ENCODE assay signal across 16 cellular contexts in genomic region chr19:16208847-16209246, GRCh38. TPM values are rescaled to one million over a fixed set of nuclear protein-coding genes. Genes with fewer than 3 reads are reported as not detected.
DNase-seq lines count a peak whose midpoint lies in the region; ATAC-seq and TF ChIP-seq lines count a peak whose summit lies in the region.
"Had no signal": no experiment of that assay in that cellular context is flagged by ENCODE, and none has a peak within 500 bp of the region (broad histone marks: within the 10 kb centered on the region; RNA-seq: fewer than 3 reads in every experiment).

No MANE protein-coding gene starts in this region.

- H3K9me3 ChIP-seq in body of pancreas = no peaks in the 10 kb centered on the region

- WGBS in body of pancreas, 2 donors = 91 to 96% methylated on average over 14 to 16 of the region's 16 CpGs

- H3K27ac ChIP-seq in body of pancreas = no peak overlapping the region

- CTCF ChIA-PET in activated naive CD4-positive, alpha-beta T cell treated with anti-CD3 and anti-CD28 coated beads, Interleukin-2, amount 10 ng/mL, durations not matched to agents 7 days and 5 days (lab: Charles Lee) = no interaction called here

- H3K27ac Mint-ChIP-seq in activated naive CD4-positive, alpha-beta T cell treated with anti-CD3 and anti-CD28 coated beads, Interleukin-2, amount 50 U/mL, for 72 hours = peak overlapping the region; percentile 33 to 78
- no peak overlapping the region for H3K27ac Mint-ChIP-seq in activated naive CD4-positive, alpha-beta T cell treated with anti-CD3 and anti-CD28 coated beads, Interleukin-2, amount 10 ng/mL, durations not matched to agents 7 days and 5 days
- H3K27ac Mint-ChIP-seq in activated naive CD8-positive, alpha-beta T cell treated with anti-CD3 and anti-CD28 coated beads for 36 hours = peak overlapping the region; percentile 70
- peak overlapping the region; percentile 82 to 98 (median 94) for H3K27ac Mint-ChIP-seq in naive thymus-derived CD8-positive, alpha-beta T cell

- H3K4me1 ChIP-seq in body of pancreas = no peaks in the 10 kb centered on the region

- ATAC-seq in activated naive CD4-positive, alpha-beta T cell treated with anti-CD3 and anti-CD28 coated beads, Interleukin-2, amount 50 U/mL, for 72 hours = no peak
- ATAC-seq in naive thymus-derived CD8-positive, alpha-beta T cell = no peak
- no peak for ATAC-seq in body of pancreas
- ATAC-seq: Panc1 had no signal

- peaks cover 32 to 73% of the 10 kb centered on the region in 2 donors for H3K36me3 Mint-ChIP-seq in activated naive CD4-positive, alpha-beta T cell treated with anti-CD3 and anti-CD28 coated beads, Interleukin-2, amount 50 U/mL, for 72 hours
- H3K36me3 Mint-ChIP-seq in activated naive CD4-positive, alpha-beta T cell treated with anti-CD3 and anti-CD28 coated beads, Interleukin-2, amount 10 ng/mL, durations not matched to agents 7 days and 5 days = peaks cover 75% of the 10 kb centered on the region
- H3K36me3 Mint-ChIP-seq in activated naive CD8-positive, alpha-beta T cell treated with anti-CD3 and anti-CD28 coated beads for 36 hours = peaks cover 75% of the 10 kb centered on the region
- peaks cover 0 to 71% (median 43%) of the 10 kb centered on the region in 3 donors for H3K36me3 Mint-ChIP-seq in naive thymus-derived CD8-positive, alpha-beta T cell

- no peaks in the 10 kb centered on the region for H3K9me3 Mint-ChIP-seq in activated naive CD4-positive, alpha-beta T cell treated with anti-CD3 and anti-CD28 coated beads, Interleukin-2, amount 50 U/mL, for 72 hours
- H3K9me3 Mint-ChIP-seq in activated naive CD4-positive, alpha-beta T cell treated with anti-CD3 and anti-CD28 coated beads, Interleukin-2, amount 10 ng/mL, durations not matched to agents 7 days and 5 days = no peaks in the 10 kb centered on the region
- H3K9me3 Mint-ChIP-seq in activated naive CD8-positive, alpha-beta T cell treated with anti-CD3 and anti-CD28 coated beads for 36 hours = peaks cover 10% of the 10 kb centered on the region
- peaks cover 0 to 2% (median 0%) of the 10 kb centered on the region in 9 donors for H3K9me3 Mint-ChIP-seq in naive thymus-derived CD8-positive, alpha-beta T cell

- intact Hi-C loops in body of pancreas (cut with DNase I) = no loop called here

- H3K27me3 Mint-ChIP-seq in activated naive CD4-positive, alpha-beta T cell treated with anti-CD3 and anti-CD28 coated beads, Interleukin-2, amount 10 ng/mL, durations not matched to agents 7 days and 5 days = no peaks in the 10 kb centered on the region
- H3K27me3 Mint-ChIP-seq in activated naive CD8-positive, alpha-beta T cell treated with anti-CD3 and anti-CD28 coated beads for 36 hours = no peaks in the 10 kb centered on the region
- no peaks in the 10 kb centered on the region for H3K27me3 Mint-ChIP-seq in naive thymus-derived CD8-positive, alpha-beta T cell

- no peaks in the 10 kb centered on the region for H3K27me3 ChIP-seq in body of pancreas

- peaks cover 0 to 2% of the 10 kb centered on the region in 2 donors for H3K36me3 ChIP-seq in body of pancreas (replicated peaks in 1 of 2; ENCODE audit: insufficient read depth in 1 of 2, low read depth in 2 of 2)

- TF ChIP-seq CTCF in body of pancreas (IDR thresholded peaks at IDR 0.05) = no peak

- peak in 1 of 2 donors; percentile 25 for DNase-seq in activated naive CD4-positive, alpha-beta T cell treated with anti-CD3 and anti-CD28 coated beads, Interleukin-2, amount 50 U/mL, for 72 hours (ENCODE audit: low spot score in 2 of 2)
- no peak for DNase-seq in activated naive CD4-positive, alpha-beta T cell treated with anti-CD3 and anti-CD28 coated beads, Interleukin-2, amount 10 ng/mL, durations not matched to agents 7 days and 5 days
- DNase-seq in activated naive CD8-positive, alpha-beta T cell treated with anti-CD3 and anti-CD28 coated beads for 36 hours = no peak
- no peak for DNase-seq in naive thymus-derived CD8-positive, alpha-beta T cell
- DNase-seq in Ammon's horn (ENCODE audit: low spot score) (no peak), NCI-H187 (lab: John Stamatoyannopoulos, UW) (no peak), body of pancreas (no peak)
- DNase-seq: Calu3, IMR-90, Kasumi-1, MM.1S, NCI-H2107, NCI-H2227 treated with DMSO at 0.1 percent for 48 hours, NCI-H524 treated with DMSO at 0.1 percent for 48 hours had no signal

- H3K4me3 Mint-ChIP-seq in activated naive CD4-positive, alpha-beta T cell treated with anti-CD3 and anti-CD28 coated beads, Interleukin-2, amount 10 ng/mL, durations not matched to agents 7 days and 5 days = no peak overlapping the region
- no peak overlapping the region for H3K4me3 Mint-ChIP-seq in activated naive CD8-positive, alpha-beta T cell treated with anti-CD3 and anti-CD28 coated beads for 36 hours
- peak overlapping the region; percentile 46 to 86 (median 76) for H3K4me3 Mint-ChIP-seq in naive thymus-derived CD8-positive, alpha-beta T cell

- no peak for TF ChIP-seq POLR2A in body of pancreas (IDR thresholded peaks at IDR 0.05)

- H3K4me1 Mint-ChIP-seq in activated naive CD4-positive, alpha-beta T cell treated with anti-CD3 and anti-CD28 coated beads, Interleukin-2, amount 10 ng/mL, durations not matched to agents 7 days and 5 days = peaks cover 29% of the 10 kb centered on the region
- peaks cover 66% of the 10 kb centered on the region for H3K4me1 Mint-ChIP-seq in activated naive CD8-positive, alpha-beta T cell treated with anti-CD3 and anti-CD28 coated beads for 36 hours
- peaks cover 40 to 84% (median 79%) of the 10 kb centered on the region in 4 donors for H3K4me1 Mint-ChIP-seq in naive thymus-derived CD8-positive, alpha-beta T cell

- no peak overlapping the region for H3K4me3 ChIP-seq in body of pancreas

- POLR2A ChIA-PET in naive thymus-derived CD8-positive, alpha-beta T cell (lab: Charles Lee) = interaction anchor here (0.8 to 4.2 kb wide), 5 partner anchors 9 to 115 kb away, joined by 3 to 25 read pairs (median 5); partner anchors contain the start of genes AP1M1 and KLF2

RNA-seq across cellular contexts. Expression of gene AP1M1, which starts 11.1 kb away (rescaled TPM):
- 100 to 1,000 TPM; 105 to 139 TPM for total RNA-seq in activated naive CD4-positive, alpha-beta T cell treated with anti-CD3 and anti-CD28 coated beads, Interleukin-2, amount 50 U/mL, for 72 hours
- 10 to 100 TPM; 90.7 to 97.2 TPM for total RNA-seq in activated naive CD8-positive, alpha-beta T cell treated with anti-CD3 and anti-CD28 coated beads for 36 hours
- total RNA-seq in naive thymus-derived CD8-positive, alpha-beta T cell = 100 to 1,000 TPM; 151 to 154 TPM
- 100 to 1,000 TPM; 195 to 288 (median 241) TPM for polyA plus RNA-seq in naive thymus-derived CD8-positive, alpha-beta T cell
- total RNA-seq in body of pancreas = 10 to 100 TPM; 22.3 to 23.1 TPM

RNA-seq across cellular contexts. Expression of gene FAM32A, which starts 23.6 kb away (rescaled TPM):
- 10 to 100 TPM; 49.9 to 53.2 TPM for total RNA-seq in activated naive CD4-positive, alpha-beta T cell treated with anti-CD3 and anti-CD28 coated beads, Interleukin-2, amount 50 U/mL, for 72 hours
- total RNA-seq in activated naive CD8-positive, alpha-beta T cell treated with anti-CD3 and anti-CD28 coated beads for 36 hours = 10 to 100 TPM; 65.0 to 66.3 TPM
- 10 to 100 TPM; 70.3 to 74.3 TPM for total RNA-seq in naive thymus-derived CD8-positive, alpha-beta T cell
- polyA plus RNA-seq in naive thymus-derived CD8-positive, alpha-beta T cell = 100 to 1,000 TPM; 150 to 205 (median 183) TPM
- 10 to 100 TPM; 29.6 to 44.5 TPM for total RNA-seq in body of pancreas

RNA-seq across cellular contexts. Expression of gene CIB3, which starts 35.5 kb away (rescaled TPM):
- total RNA-seq in activated naive CD4-positive, alpha-beta T cell treated with anti-CD3 and anti-CD28 coated beads, Interleukin-2, amount 50 U/mL, for 72 hours = 1 to 10 TPM in 1 of 2 donors, not detected in 1; 1.0 TPM
- total RNA-seq in activated naive CD8-positive, alpha-beta T cell treated with anti-CD3 and anti-CD28 coated beads for 36 hours = not detected
- not detected for total RNA-seq in naive thymus-derived CD8-positive, alpha-beta T cell
- not detected for polyA plus RNA-seq in naive thymus-derived CD8-positive, alpha-beta T cell
- not detected for total RNA-seq in body of pancreas
- total RNA-seq: Calu3, HT-29, IMR-90 had no signal
- polyA plus RNA-seq: IMR-90 had no signal

Comparison
In these comparisons a context has a peak if more than half of its experiments do, and no peak if none do; other contexts are left out.
1. H3K4me3 Mint-ChIP-seq: peak in naive thymus-derived CD8-positive, alpha-beta T cell (10 of 10); none in activated naive CD4-positive, alpha-beta T cell treated with anti-CD3 and anti-CD28 coated beads, Interleukin-2, amount 10 ng/mL, durations not matched to agents 7 days and 5 days (single experiment) and activated naive CD8-positive, alpha-beta T cell treated with anti-CD3 and anti-CD28 coated beads for 36 hours (single experiment).